Comparison of ENCODE assay signal across 13 cellular contexts in genomic region chrX:38929966-38930421, GRCh38.
A peak's percentile ranks its signal among the peaks of the same experiment; 100 is the strongest.
DNase-seq lines count a peak whose midpoint lies in the region; TF ChIP-seq lines count a peak whose summit lies in the region.
"Had no signal": no experiment of that assay in that cellular context is flagged by ENCODE, and none has a peak within 500 bp of the region (broad histone marks: within the 10 kb centered on the region; RNA-seq: fewer than 3 reads in every experiment).

No MANE protein-coding gene starts in this region.

- no peak overlapping the region for H3K4me3 ChIP-seq in muscle layer of duodenum (ENCODE audit: low read depth in 1 of 2, low read length in 2 of 2)
- no peak overlapping the region for H3K4me3 ChIP-seq in BE2C (ENCODE audit: low read depth, low read length)
- H3K4me3 ChIP-seq in HAP-1 = no peak overlapping the region

- peaks cover 3% of the 10 kb centered on the region for H3K4me1 Mint-ChIP-seq in chondrocyte (ENCODE audit: low read depth)
- no peaks in the 10 kb centered on the region for H3K4me1 Mint-ChIP-seq in activated naive CD4-positive, alpha-beta T cell treated with anti-CD3 and anti-CD28 coated beads for 36 hours (ENCODE audit: low read depth)

- TF ChIP-seq CTCF in chondrocyte (IDR thresholded peaks at IDR 0.05) (no peak), BE2C (IDR thresholded peaks at IDR 0.05; ENCODE audit: low read depth, low read length) (no peak)

- H3K9me3 Mint-ChIP-seq in chondrocyte (ENCODE audit: low read depth) = peaks cover 15% of the 10 kb centered on the region
- no peaks in the 10 kb centered on the region for H3K9me3 Mint-ChIP-seq in activated naive CD4-positive, alpha-beta T cell treated with anti-CD3 and anti-CD28 coated beads for 36 hours
- H3K9me3 Mint-ChIP-seq: natural killer cell treated with Interleukin-12 subunit alpha and Interleukin-12 subunit beta and Interleukin-15 and Interleukin-18, amount 100 ng/mL, for 72 hours had no signal

- peak overlapping the region; percentile 51 for H3K27ac ChIP-seq in muscle layer of duodenum (ENCODE audit: low read length)

- H3K27ac Mint-ChIP-seq in chondrocyte (ENCODE audit: unreplicated experiment) = peak overlapping the region; percentile 43
- no peak overlapping the region for H3K27ac Mint-ChIP-seq in activated naive CD4-positive, alpha-beta T cell treated with anti-CD3 and anti-CD28 coated beads for 36 hours
- H3K27ac Mint-ChIP-seq: natural killer cell treated with Interleukin-12 subunit alpha and Interleukin-12 subunit beta and Interleukin-15 and Interleukin-18, amount 100 ng/mL, for 72 hours had no signal

- H3K27me3 ChIP-seq in muscle layer of duodenum (ENCODE audit: low read depth, low read length) = no peaks in the 10 kb centered on the region
- no peaks in the 10 kb centered on the region for H3K27me3 ChIP-seq in BE2C
- no peaks in the 10 kb centered on the region for H3K27me3 ChIP-seq in HAP-1 (ENCODE audit: low read depth)

- no peaks in the 10 kb centered on the region for H3K36me3 ChIP-seq in muscle layer of duodenum (ENCODE audit: control insufficient read depth in 1 of 2, insufficient read depth in 2 of 2, low read length in 2 of 2)
- H3K36me3 ChIP-seq in BE2C = no peaks in the 10 kb centered on the region
- H3K36me3 ChIP-seq in HAP-1 (replicated peaks) = no peaks in the 10 kb centered on the region

- DNase-seq in Ammon's horn (ENCODE audit: low spot score) = peak; percentile 2
- DNase-seq in KBM-7 = peak; percentile 7
- DNase-seq in chondrocyte (ENCODE audit: low spot score) = no peak
- no peak for DNase-seq in BE2C
- DNase-seq in HAP-1 (ENCODE audit: low spot score in 2 of 2) = no peak
- DNase-seq in SHP77 treated with DMSO at 0.1 percent for 48 hours (lab: John Stamatoyannopoulos, UW) = no peak
- DNase-seq in activated naive CD4-positive, alpha-beta T cell treated with anti-CD3 and anti-CD28 coated beads for 36 hours = no peak
- DNase-seq: central memory CD4-positive, alpha-beta T cell; hippocampal formation; NCI-H510A treated with DMSO at 0.1 percent for 48 hours; T-helper 2 cell had no signal

- CTCF ChIA-PET in activated naive CD4-positive, alpha-beta T cell treated with anti-CD3 and anti-CD28 coated beads for 36 hours (lab: Charles Lee) = no interaction called here

- H3K9me3 ChIP-seq in muscle layer of duodenum (ENCODE audit: control insufficient read depth in 1 of 2, low read length in 2 of 2) = no peaks in the 10 kb centered on the region
- no peaks in the 10 kb centered on the region for H3K9me3 ChIP-seq in BE2C
- H3K9me3 ChIP-seq in HAP-1 = no peaks in the 10 kb centered on the region

- in situ Hi-C loops in KBM-7 (cut with MboI; ENCODE audit: low pct_unique_long_range_greater_than_20kb, low sequenced_read_pairs) (no loop called here), HAP-1 (cut with MboI; ENCODE audit: low sequenced_read_pairs) (no loop called here)

- H3K36me3 Mint-ChIP-seq in chondrocyte (ENCODE audit: low read depth) = no peaks in the 10 kb centered on the region
- no peaks in the 10 kb centered on the region for H3K36me3 Mint-ChIP-seq in activated naive CD4-positive, alpha-beta T cell treated with anti-CD3 and anti-CD28 coated beads for 36 hours (ENCODE audit: low read depth)
- H3K36me3 Mint-ChIP-seq: natural killer cell treated with Interleukin-12 subunit alpha and Interleukin-12 subunit beta and Interleukin-15 and Interleukin-18, amount 100 ng/mL, for 72 hours had no signal

- intact Hi-C loops in activated naive CD4-positive, alpha-beta T cell treated with anti-CD3 and anti-CD28 coated beads for 36 hours (cut with micrococcal nuclease) = no loop called here

- H3K27me3 Mint-ChIP-seq in chondrocyte (ENCODE audit: low read depth) = no peaks in the 10 kb centered on the region
- H3K27me3 Mint-ChIP-seq in activated naive CD4-positive, alpha-beta T cell treated with anti-CD3 and anti-CD28 coated beads for 36 hours (ENCODE audit: low read depth) = no peaks in the 10 kb centered on the region

- H3K4me1 ChIP-seq in muscle layer of duodenum (ENCODE audit: control insufficient read depth in 1 of 2, insufficient read depth in 2 of 2, low read length in 2 of 2) (peaks cover 0 to 3% of the 10 kb centered on the region in 2 donors), BE2C (no peaks in the 10 kb centered on the region), HAP-1 (no peaks in the 10 kb centered on the region)

- H3K4me3 Mint-ChIP-seq in chondrocyte (ENCODE audit: unreplicated experiment) = no peak overlapping the region
- H3K4me3 Mint-ChIP-seq in activated naive CD4-positive, alpha-beta T cell treated with anti-CD3 and anti-CD28 coated beads for 36 hours = no peak overlapping the region
- H3K4me3 Mint-ChIP-seq: natural killer cell treated with Interleukin-12 subunit alpha and Interleukin-12 subunit beta and Interleukin-15 and Interleukin-18, amount 100 ng/mL, for 72 hours had no signal

Comparison
In these comparisons a context has a peak if more than half of its experiments do, and no peak if none do; other contexts are left out.
1. DNase-seq: peak in Ammon's horn (single experiment) and KBM-7 (single experiment); none in chondrocyte (single experiment), BE2C (single experiment), HAP-1 (0 of 2), SHP77 treated with DMSO at 0.1 percent for 48 hours (single experiment) and activated naive CD4-positive, alpha-beta T cell treated with anti-CD3 and anti-CD28 coated beads for 36 hours (single experiment).